Comparison of ENCODE assay signal across 1 cellular context in the genomic region with DNA sequence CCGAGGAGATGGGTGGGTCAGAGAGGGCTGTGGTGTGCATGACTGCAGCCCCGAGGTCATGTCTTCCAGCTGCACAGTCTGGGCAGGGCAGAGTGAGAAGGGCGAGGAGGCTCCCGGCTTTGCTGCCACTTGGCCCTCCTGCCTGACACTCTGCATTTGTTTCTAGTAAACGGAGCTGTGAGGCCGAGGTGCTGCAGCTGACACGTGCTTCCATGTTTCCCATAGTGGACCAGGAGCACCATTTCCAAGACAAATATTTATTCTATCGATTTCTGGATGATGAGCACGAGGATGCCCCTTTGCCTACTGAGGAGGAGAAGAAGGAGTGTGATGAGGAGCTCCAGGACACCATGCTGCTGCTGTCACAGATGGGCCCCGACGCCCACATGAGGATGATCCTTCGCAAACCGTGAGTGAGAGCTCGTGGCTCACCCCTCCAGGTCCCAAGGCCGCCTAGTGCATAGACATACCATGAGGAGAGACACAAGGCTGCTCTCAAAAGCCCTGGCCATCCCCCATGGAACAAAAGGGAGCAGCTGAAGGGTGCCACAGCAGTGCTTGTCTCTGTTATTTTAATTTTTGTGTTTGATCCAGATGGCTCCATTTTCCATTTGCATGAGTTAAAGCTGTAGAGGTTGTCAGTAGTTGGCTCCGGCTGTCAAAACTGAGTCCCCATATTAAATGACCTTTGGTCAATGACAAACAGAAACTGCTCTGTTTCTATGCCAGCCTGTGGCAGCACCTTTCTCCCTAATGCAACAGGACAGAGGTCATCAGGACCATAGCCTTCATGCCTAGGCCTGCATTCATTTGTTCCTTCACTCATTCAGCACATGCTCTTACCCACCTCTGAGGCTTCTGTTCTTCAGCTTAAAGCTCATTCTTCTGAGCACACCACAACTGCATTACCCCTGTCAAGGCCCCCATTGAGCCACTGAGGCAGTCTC.
A peak's percentile ranks its signal among the peaks of the same experiment; 100 is the strongest.
TF ChIP-seq lines count a peak whose summit lies in the region.

No MANE protein-coding gene starts in this region.

TF ChIP-seq in HepG2, 621 proteins besides CTCF, POLR2A, EP300 and RAD21 (continued from another document and continues in another):
- TF ChIP-seq, protein P1, sequence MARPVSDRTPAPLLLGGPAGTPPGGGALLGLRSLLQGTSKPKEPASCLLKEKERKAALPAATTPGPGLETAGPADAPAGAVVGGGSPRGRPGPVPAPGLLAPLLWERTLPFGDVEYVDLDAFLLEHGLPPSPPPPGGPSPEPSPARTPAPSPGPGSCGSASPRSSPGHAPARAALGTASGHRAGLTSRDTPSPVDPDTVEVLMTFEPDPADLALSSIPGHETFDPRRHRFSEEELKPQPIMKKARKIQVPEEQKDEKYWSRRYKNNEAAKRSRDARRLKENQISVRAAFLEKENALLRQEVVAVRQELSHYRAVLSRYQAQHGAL (CRISPR knock-in tag; IDR thresholded peaks at IDR 0.05; ENCODE audit: not compliant biosample characterization) = no peak
- TF ChIP-seq, protein P2, sequence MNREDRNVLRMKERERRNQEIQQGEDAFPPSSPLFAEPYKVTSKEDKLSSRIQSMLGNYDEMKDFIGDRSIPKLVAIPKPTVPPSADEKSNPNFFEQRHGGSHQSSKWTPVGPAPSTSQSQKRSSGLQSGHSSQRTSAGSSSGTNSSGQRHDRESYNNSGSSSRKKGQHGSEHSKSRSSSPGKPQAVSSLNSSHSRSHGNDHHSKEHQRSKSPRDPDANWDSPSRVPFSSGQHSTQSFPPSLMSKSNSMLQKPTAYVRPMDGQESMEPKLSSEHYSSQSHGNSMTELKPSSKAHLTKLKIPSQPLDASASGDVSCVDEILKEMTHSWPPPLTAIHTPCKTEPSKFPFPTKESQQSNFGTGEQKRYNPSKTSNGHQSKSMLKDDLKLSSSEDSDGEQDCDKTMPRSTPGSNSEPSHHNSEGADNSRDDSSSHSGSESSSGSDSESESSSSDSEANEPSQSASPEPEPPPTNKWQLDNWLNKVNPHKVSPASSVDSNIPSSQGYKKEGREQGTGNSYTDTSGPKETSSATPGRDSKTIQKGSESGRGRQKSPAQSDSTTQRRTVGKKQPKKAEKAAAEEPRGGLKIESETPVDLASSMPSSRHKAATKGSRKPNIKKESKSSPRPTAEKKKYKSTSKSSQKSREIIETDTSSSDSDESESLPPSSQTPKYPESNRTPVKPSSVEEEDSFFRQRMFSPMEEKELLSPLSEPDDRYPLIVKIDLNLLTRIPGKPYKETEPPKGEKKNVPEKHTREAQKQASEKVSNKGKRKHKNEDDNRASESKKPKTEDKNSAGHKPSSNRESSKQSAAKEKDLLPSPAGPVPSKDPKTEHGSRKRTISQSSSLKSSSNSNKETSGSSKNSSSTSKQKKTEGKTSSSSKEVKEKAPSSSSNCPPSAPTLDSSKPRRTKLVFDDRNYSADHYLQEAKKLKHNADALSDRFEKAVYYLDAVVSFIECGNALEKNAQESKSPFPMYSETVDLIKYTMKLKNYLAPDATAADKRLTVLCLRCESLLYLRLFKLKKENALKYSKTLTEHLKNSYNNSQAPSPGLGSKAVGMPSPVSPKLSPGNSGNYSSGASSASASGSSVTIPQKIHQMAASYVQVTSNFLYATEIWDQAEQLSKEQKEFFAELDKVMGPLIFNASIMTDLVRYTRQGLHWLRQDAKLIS (CRISPR knock-in tag; IDR thresholded peaks at IDR 0.05) = no peak
- TF ChIP-seq, protein P3, sequence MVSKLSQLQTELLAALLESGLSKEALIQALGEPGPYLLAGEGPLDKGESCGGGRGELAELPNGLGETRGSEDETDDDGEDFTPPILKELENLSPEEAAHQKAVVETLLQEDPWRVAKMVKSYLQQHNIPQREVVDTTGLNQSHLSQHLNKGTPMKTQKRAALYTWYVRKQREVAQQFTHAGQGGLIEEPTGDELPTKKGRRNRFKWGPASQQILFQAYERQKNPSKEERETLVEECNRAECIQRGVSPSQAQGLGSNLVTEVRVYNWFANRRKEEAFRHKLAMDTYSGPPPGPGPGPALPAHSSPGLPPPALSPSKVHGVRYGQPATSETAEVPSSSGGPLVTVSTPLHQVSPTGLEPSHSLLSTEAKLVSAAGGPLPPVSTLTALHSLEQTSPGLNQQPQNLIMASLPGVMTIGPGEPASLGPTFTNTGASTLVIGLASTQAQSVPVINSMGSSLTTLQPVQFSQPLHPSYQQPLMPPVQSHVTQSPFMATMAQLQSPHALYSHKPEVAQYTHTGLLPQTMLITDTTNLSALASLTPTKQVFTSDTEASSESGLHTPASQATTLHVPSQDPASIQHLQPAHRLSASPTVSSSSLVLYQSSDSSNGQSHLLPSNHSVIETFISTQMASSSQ (IDR thresholded peaks at IDR 0.05; ENCODE audit: low read depth) = 0 out of 2 replicates have a peak, but pooled peaks have one; percentile 5
- TF ChIP-seq, protein P3 (CRISPR knock-in tag; IDR thresholded peaks at IDR 0.05; ENCODE audit: borderline replicate concordance) = no peak
- TF ChIP-seq, protein P4, sequence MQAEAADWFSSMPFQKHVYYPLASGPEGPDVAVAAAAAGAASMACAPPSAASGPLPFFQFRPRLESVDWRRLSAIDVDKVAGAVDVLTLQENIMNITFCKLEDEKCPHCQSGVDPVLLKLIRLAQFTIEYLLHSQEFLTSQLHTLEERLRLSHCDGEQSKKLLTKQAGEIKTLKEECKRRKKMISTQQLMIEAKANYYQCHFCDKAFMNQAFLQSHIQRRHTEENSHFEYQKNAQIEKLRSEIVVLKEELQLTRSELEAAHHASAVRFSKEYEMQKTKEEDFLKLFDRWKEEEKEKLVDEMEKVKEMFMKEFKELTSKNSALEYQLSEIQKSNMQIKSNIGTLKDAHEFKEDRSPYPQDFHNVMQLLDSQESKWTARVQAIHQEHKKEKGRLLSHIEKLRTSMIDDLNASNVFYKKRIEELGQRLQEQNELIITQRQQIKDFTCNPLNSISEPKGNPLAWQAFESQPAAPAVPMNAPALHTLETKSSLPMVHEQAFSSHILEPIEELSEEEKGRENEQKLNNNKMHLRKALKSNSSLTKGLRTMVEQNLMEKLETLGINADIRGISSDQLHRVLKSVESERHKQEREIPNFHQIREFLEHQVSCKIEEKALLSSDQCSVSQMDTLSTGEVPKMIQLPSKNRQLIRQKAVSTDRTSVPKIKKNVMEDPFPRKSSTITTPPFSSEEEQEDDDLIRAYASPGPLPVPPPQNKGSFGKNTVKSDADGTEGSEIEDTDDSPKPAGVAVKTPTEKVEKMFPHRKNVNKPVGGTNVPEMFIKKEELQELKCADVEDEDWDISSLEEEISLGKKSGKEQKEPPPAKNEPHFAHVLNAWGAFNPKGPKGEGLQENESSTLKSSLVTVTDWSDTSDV (CRISPR knock-in tag; IDR thresholded peaks at IDR 0.05) = 0 out of 2 replicates have a peak, but pooled peaks have one; percentile 50
- TF ChIP-seq ZNF224 (CRISPR knock-in tag; IDR thresholded peaks at IDR 0.05) (peak; percentile 29; the same call in 1 of the 2 replicates), TBP (CRISPR knock-in tag; IDR thresholded peaks at IDR 0.05) (no peak), HIVEP1 (CRISPR knock-in tag; IDR thresholded peaks at IDR 0.05) (peak; percentile 86), PLRG1 (conservative IDR thresholded peaks at IDR 0.05) (no peak), POGZ (CRISPR knock-in tag; IDR thresholded peaks at IDR 0.05) (peak; percentile 69), ZNF746 (CRISPR knock-in tag; IDR thresholded peaks at IDR 0.05) (peak; percentile 81; the same call in 1 of the 2 replicates), ZNF251 (CRISPR knock-in tag; IDR thresholded peaks at IDR 0.05) (no peak), KDM6A (CRISPR knock-in tag; IDR thresholded peaks at IDR 0.05; ENCODE audit: low read depth) (no peak), NR2F6 (IDR thresholded peaks at IDR 0.05) (peak; percentile 60), NR2F6 (CRISPR knock-in tag; IDR thresholded peaks at IDR 0.05) (peak; percentile 77), ZNF629 (CRISPR knock-in tag; conservative IDR thresholded peaks at IDR 0.05) (peak; percentile 91), ZNF816 (CRISPR knock-in tag; IDR thresholded peaks at IDR 0.05; ENCODE audit: borderline replicate concordance) (peak; percentile 83; the same call in 1 of the 2 replicates), GATAD2A (CRISPR knock-in tag; IDR thresholded peaks at IDR 0.05) (peak; percentile 59), ESRRA (CRISPR knock-in tag; IDR thresholded peaks at IDR 0.05; ENCODE audit: low read depth) (peak; percentile 64), ZNF569 (CRISPR knock-in tag; IDR thresholded peaks at IDR 0.05; ENCODE audit: borderline replicate concordance) (no peak), TOPORS (CRISPR knock-in tag; IDR thresholded peaks at IDR 0.05) (0 out of 2 replicates have a peak, but pooled peaks have one; percentile 72)
- TF ChIP-seq, protein P5, sequence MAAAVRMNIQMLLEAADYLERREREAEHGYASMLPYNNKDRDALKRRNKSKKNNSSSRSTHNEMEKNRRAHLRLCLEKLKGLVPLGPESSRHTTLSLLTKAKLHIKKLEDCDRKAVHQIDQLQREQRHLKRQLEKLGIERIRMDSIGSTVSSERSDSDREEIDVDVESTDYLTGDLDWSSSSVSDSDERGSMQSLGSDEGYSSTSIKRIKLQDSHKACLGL (CRISPR knock-in tag; IDR thresholded peaks at IDR 0.05) = no peak
- TF ChIP-seq, protein P6, sequence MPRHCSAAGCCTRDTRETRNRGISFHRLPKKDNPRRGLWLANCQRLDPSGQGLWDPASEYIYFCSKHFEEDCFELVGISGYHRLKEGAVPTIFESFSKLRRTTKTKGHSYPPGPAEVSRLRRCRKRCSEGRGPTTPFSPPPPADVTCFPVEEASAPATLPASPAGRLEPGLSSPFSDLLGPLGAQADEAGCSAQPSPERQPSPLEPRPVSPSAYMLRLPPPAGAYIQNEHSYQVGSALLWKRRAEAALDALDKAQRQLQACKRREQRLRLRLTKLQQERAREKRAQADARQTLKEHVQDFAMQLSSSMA (CRISPR knock-in tag; IDR thresholded peaks at IDR 0.05) = 0 out of 2 replicates have a peak, but pooled peaks have one; percentile 23
- TF ChIP-seq, protein P7, sequence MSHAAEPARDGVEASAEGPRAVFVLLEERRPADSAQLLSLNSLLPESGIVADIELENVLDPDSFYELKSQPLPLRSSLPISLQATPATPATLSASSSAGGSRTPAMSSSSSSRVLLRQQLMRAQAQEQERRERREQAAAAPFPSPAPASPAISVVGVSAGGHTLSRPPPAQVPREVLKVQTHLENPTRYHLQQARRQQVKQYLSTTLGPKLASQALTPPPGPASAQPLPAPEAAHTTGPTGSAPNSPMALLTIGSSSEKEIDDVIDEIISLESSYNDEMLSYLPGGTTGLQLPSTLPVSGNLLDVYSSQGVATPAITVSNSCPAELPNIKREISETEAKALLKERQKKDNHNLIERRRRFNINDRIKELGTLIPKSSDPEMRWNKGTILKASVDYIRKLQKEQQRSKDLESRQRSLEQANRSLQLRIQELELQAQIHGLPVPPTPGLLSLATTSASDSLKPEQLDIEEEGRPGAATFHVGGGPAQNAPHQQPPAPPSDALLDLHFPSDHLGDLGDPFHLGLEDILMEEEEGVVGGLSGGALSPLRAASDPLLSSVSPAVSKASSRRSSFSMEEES (CRISPR knock-in tag; IDR thresholded peaks at IDR 0.05) = peak; percentile 69; the same call in 1 of the 2 replicates
- TF ChIP-seq, protein P8, sequence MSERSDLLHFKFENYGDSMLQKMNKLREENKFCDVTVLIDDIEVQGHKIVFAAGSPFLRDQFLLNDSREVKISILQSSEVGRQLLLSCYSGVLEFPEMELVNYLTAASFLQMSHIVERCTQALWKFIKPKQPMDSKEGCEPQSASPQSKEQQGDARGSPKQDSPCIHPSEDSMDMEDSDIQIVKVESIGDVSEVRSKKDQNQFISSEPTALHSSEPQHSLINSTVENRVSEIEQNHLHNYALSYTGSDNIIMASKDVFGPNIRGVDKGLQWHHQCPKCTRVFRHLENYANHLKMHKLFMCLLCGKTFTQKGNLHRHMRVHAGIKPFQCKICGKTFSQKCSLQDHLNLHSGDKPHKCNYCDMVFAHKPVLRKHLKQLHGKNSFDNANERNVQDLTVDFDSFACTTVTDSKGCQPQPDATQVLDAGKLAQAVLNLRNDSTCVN (CRISPR knock-in tag; IDR thresholded peaks at IDR 0.05; ENCODE audit: borderline replicate concordance) = 0 out of 2 replicates have a peak, but pooled peaks have one; percentile 38
- TF ChIP-seq, protein P9, sequence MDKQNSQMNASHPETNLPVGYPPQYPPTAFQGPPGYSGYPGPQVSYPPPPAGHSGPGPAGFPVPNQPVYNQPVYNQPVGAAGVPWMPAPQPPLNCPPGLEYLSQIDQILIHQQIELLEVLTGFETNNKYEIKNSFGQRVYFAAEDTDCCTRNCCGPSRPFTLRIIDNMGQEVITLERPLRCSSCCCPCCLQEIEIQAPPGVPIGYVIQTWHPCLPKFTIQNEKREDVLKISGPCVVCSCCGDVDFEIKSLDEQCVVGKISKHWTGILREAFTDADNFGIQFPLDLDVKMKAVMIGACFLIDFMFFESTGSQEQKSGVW (CRISPR knock-in tag; IDR thresholded peaks at IDR 0.05; ENCODE audit: borderline replicate concordance) = no peak
- TF ChIP-seq, protein P10, sequence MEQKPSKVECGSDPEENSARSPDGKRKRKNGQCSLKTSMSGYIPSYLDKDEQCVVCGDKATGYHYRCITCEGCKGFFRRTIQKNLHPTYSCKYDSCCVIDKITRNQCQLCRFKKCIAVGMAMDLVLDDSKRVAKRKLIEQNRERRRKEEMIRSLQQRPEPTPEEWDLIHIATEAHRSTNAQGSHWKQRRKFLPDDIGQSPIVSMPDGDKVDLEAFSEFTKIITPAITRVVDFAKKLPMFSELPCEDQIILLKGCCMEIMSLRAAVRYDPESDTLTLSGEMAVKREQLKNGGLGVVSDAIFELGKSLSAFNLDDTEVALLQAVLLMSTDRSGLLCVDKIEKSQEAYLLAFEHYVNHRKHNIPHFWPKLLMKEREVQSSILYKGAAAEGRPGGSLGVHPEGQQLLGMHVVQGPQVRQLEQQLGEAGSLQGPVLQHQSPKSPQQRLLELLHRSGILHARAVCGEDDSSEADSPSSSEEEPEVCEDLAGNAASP (CRISPR knock-in tag; IDR thresholded peaks at IDR 0.05; ENCODE audit: borderline replicate concordance) = peak; percentile 24; the same call in 1 of the 2 replicates
- TF ChIP-seq, protein P11, sequence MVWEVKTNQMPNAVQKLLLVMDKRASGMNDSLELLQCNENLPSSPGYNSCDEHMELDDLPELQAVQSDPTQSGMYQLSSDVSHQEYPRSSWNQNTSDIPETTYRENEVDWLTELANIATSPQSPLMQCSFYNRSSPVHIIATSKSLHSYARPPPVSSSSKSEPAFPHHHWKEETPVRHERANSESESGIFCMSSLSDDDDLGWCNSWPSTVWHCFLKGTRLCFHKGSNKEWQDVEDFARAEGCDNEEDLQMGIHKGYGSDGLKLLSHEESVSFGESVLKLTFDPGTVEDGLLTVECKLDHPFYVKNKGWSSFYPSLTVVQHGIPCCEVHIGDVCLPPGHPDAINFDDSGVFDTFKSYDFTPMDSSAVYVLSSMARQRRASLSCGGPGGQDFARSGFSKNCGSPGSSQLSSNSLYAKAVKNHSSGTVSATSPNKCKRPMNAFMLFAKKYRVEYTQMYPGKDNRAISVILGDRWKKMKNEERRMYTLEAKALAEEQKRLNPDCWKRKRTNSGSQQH (CRISPR knock-in tag; IDR thresholded peaks at IDR 0.05; ENCODE audit: low read depth) = no peak
